In the genomic region with DNA sequence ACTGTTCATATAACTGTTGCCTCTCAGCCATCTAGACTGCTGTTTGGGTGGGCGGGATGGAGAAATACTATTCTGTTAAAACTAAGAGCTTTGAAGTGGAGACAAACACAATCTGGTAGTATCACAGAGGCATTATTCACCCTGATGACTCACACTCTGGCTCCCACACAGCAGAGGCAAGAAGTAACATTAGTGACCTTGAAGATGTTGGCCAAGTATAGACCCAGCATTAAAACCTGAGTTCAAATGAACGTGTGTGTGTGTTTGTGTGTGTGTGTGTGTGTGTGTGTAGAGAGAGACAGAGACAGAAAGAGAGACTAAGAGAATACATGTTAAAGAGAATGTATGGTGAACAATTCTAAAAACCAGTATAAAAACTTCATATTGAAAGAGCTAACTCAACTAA, we compare ENCODE assay signal across 1 cellular context.
TF ChIP-seq lines count a peak whose summit lies in the region.

No MANE protein-coding gene starts in this region.

TF ChIP-seq in SK-N-SH, 30 proteins besides CTCF, POLR2A, EP300 and RAD21 (continued from another document):
- no peak for TF ChIP-seq POLR2AphosphoS5 (IDR thresholded peaks at IDR 0.05; ENCODE audit: low read depth, low read length)
- TF ChIP-seq, protein P1, sequence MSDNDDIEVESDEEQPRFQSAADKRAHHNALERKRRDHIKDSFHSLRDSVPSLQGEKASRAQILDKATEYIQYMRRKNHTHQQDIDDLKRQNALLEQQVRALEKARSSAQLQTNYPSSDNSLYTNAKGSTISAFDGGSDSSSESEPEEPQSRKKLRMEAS (IDR thresholded peaks at IDR 0.05; ENCODE audit: low read depth), result no peak
- TF ChIP-seq TCF12 (IDR thresholded peaks at IDR 0.05), result peak; percentile 38; the same call in 1 of the 2 replicates
- TF ChIP-seq, protein P2, sequence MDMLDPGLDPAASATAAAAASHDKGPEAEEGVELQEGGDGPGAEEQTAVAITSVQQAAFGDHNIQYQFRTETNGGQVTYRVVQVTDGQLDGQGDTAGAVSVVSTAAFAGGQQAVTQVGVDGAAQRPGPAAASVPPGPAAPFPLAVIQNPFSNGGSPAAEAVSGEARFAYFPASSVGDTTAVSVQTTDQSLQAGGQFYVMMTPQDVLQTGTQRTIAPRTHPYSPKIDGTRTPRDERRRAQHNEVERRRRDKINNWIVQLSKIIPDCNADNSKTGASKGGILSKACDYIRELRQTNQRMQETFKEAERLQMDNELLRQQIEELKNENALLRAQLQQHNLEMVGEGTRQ (IDR thresholded peaks at IDR 0.05; ENCODE audit: borderline replicate concordance, low read depth, low read length), result no peak
- TF ChIP-seq SIN3A (IDR thresholded peaks at IDR 0.05; ENCODE audit: borderline replicate concordance, low read depth, low read length), result no peak
- TF ChIP-seq MXI1 (IDR thresholded peaks at IDR 0.05; ENCODE audit: low read depth, low read length), result no peak
- no peak for TF ChIP-seq RXRA (IDR thresholded peaks at IDR 0.05; ENCODE audit: borderline replicate concordance, low read depth)
- no peak for TF ChIP-seq RFX5 (IDR thresholded peaks at IDR 0.05; ENCODE audit: low read length)
- TF ChIP-seq, protein P3, sequence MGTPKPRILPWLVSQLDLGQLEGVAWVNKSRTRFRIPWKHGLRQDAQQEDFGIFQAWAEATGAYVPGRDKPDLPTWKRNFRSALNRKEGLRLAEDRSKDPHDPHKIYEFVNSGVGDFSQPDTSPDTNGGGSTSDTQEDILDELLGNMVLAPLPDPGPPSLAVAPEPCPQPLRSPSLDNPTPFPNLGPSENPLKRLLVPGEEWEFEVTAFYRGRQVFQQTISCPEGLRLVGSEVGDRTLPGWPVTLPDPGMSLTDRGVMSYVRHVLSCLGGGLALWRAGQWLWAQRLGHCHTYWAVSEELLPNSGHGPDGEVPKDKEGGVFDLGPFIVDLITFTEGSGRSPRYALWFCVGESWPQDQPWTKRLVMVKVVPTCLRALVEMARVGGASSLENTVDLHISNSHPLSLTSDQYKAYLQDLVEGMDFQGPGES (IDR thresholded peaks at IDR 0.05; ENCODE audit: low read depth, low read length), result no peak
- no peak for TF ChIP-seq FOXJ3 (CRISPR knock-in tag; IDR thresholded peaks at IDR 0.05)
- no peak for TF ChIP-seq EZH2phosphoT487 (IDR thresholded peaks at IDR 0.05; ENCODE audit: borderline replicate concordance, low read depth)
- TF ChIP-seq GATA2 (CRISPR knock-in tag; IDR thresholded peaks at IDR 0.05), result no peak
- no peak for TF ChIP-seq RCOR1 (IDR thresholded peaks at IDR 0.05; ENCODE audit: low read length)
- TF ChIP-seq, protein P4, sequence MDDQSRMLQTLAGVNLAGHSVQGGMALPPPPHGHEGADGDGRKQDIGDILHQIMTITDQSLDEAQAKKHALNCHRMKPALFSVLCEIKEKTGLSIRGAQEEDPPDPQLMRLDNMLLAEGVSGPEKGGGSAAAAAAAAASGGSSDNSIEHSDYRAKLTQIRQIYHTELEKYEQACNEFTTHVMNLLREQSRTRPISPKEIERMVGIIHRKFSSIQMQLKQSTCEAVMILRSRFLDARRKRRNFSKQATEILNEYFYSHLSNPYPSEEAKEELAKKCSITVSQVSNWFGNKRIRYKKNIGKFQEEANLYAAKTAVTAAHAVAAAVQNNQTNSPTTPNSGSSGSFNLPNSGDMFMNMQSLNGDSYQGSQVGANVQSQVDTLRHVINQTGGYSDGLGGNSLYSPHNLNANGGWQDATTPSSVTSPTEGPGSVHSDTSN (IDR thresholded peaks at IDR 0.05), result 0 out of 2 replicates have a peak, but pooled peaks have one; percentile 21
- no peak for TF ChIP-seq SMC3 (IDR thresholded peaks at IDR 0.05; ENCODE audit: low read depth, low read length)
- TF ChIP-seq JUND (IDR thresholded peaks at IDR 0.05), result peak; percentile 82
- TF ChIP-seq, protein P5, sequence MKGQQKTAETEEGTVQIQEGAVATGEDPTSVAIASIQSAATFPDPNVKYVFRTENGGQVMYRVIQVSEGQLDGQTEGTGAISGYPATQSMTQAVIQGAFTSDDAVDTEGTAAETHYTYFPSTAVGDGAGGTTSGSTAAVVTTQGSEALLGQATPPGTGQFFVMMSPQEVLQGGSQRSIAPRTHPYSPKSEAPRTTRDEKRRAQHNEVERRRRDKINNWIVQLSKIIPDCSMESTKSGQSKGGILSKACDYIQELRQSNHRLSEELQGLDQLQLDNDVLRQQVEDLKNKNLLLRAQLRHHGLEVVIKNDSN (IDR thresholded peaks at IDR 0.05; ENCODE audit: borderline replicate concordance, low read depth), result no peak
- no peak for TF ChIP-seq GABPA (IDR thresholded peaks at IDR 0.05; ENCODE audit: low read depth)
- TF ChIP-seq FOSL2 (IDR thresholded peaks at IDR 0.05; ENCODE audit: borderline replicate concordance, low read depth), result peak; percentile 90
- no peak for TF ChIP-seq TAF1 (IDR thresholded peaks at IDR 0.05; ENCODE audit: borderline replicate concordance, low read depth, low read length)
- TF ChIP-seq NFIC (IDR thresholded peaks at IDR 0.05; ENCODE audit: borderline replicate concordance), result 0 out of 2 replicates have a peak, but pooled peaks have one; percentile 26
- TF ChIP-seq YY1 (IDR thresholded peaks at IDR 0.05; ENCODE audit: low read depth), result no peak
- TF ChIP-seq, protein P6, sequence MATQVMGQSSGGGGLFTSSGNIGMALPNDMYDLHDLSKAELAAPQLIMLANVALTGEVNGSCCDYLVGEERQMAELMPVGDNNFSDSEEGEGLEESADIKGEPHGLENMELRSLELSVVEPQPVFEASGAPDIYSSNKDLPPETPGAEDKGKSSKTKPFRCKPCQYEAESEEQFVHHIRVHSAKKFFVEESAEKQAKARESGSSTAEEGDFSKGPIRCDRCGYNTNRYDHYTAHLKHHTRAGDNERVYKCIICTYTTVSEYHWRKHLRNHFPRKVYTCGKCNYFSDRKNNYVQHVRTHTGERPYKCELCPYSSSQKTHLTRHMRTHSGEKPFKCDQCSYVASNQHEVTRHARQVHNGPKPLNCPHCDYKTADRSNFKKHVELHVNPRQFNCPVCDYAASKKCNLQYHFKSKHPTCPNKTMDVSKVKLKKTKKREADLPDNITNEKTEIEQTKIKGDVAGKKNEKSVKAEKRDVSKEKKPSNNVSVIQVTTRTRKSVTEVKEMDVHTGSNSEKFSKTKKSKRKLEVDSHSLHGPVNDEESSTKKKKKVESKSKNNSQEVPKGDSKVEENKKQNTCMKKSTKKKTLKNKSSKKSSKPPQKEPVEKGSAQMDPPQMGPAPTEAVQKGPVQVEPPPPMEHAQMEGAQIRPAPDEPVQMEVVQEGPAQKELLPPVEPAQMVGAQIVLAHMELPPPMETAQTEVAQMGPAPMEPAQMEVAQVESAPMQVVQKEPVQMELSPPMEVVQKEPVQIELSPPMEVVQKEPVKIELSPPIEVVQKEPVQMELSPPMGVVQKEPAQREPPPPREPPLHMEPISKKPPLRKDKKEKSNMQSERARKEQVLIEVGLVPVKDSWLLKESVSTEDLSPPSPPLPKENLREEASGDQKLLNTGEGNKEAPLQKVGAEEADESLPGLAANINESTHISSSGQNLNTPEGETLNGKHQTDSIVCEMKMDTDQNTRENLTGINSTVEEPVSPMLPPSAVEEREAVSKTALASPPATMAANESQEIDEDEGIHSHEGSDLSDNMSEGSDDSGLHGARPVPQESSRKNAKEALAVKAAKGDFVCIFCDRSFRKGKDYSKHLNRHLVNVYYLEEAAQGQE (IDR thresholded peaks at IDR 0.05; ENCODE audit: low read depth, low read length), result no peak
- no peak for TF ChIP-seq FOXM1 (IDR thresholded peaks at IDR 0.05; ENCODE audit: low read depth)
- TF ChIP-seq ELF1 (IDR thresholded peaks at IDR 0.05), result no peak
- TF ChIP-seq CHD2 (IDR thresholded peaks at IDR 0.05; ENCODE audit: low read length, partially characterized antibody), result no peak
- no peak for TF ChIP-seq MEF2A (IDR thresholded peaks at IDR 0.05; ENCODE audit: borderline replicate concordance, low read depth)
- no peak for TF ChIP-seq TEAD4 (IDR thresholded peaks at IDR 0.05; ENCODE audit: borderline replicate concordance, insufficient read depth)
TF ChIP-seq in SK-N-SH: peak in this region for 5.
